1 cellular context compared by ENCODE assay signal in genomic region chr1:64062941-64063581, GRCh38.
TF ChIP-seq lines count a peak whose summit lies in the region.

No MANE protein-coding gene starts in this region.

TF ChIP-seq in HEK293, 187 proteins besides CTCF, POLR2A, EP300 and RAD21 (continued from another document):
- TF ChIP-seq PRDM2 (tag by site-specific recombination; IDR thresholded peaks at IDR 0.05; ENCODE audit: borderline replicate concordance), result no peak
